Comparison of ENCODE assay signal across 12 cellular contexts in the genomic region with DNA sequence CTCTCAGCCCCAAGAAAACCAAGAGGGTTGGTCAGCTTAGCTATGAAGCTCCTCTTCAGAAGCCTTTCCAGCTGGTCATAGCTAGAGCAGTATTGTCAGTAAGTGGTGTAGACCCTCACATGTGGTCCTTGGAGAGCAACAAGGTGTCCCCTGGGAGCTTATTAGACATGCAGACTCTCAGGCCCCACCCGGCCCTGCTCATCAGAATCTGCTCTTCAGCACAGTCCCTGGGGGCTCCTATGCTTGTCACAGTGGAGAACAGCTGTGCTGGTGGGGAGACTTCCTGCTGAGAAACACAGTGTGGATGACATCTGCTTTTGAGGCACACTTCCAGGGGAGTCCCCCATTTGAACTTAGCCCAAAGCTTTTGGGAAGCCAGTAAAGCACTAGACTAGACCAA. TPM values are rescaled to one million over a fixed set of nuclear protein-coding genes. Genes with fewer than 3 reads are reported as not detected.
DNase-seq lines count a peak whose midpoint lies in the region; ATAC-seq lines count a peak whose summit lies in the region.
"Had no signal": no experiment of that assay in that cellular context is flagged by ENCODE, and none has a peak within 500 bp of the region (broad histone marks: within the 10 kb centered on the region; RNA-seq: fewer than 3 reads in every experiment).

No MANE protein-coding gene starts in this region.

- peak; percentile 91 for DNase-seq in NCI-H1436 (lab: John Stamatoyannopoulos, UW)
- no peak for DNase-seq in HPDE6-E6E7 (ENCODE audit: extremely low spot score)
- no peak for DNase-seq in activated T-cell treated with anti-CD3 and anti-CD28 coated beads, Interleukin-2, amount 50 U/mL, for 48 hours
- no peak for DNase-seq in activated gamma-delta T cell (lab: John Stamatoyannopoulos, UW)
- no peak for DNase-seq in sciatic nerve (ENCODE audit: low spot score)
- DNase-seq: C1 segment of cervical spinal cord, left cardiac atrium, SHP77 had no signal

- H3K4me3 ChIP-seq in BLaER1, result no peak overlapping the region
- H3K4me3 ChIP-seq: suprapubic skin had no signal

- H3K27ac ChIP-seq in BLaER1, result peak overlapping the region; percentile 31
- H3K27ac ChIP-seq: suprapubic skin had no signal

- ATAC-seq in GM19043 (IDR thresholded peaks at IDR 0.05; ENCODE audit: low read depth, unreplicated experiment), result peak; percentile 65
- peak; percentile 47 for ATAC-seq in HG02884 (IDR thresholded peaks at IDR 0.05; ENCODE audit: unreplicated experiment)
- ATAC-seq in sciatic nerve, result no peak
- ATAC-seq: left cardiac atrium had no signal

- H4K20me1 ChIP-seq in BLaER1, result no peaks in the 10 kb centered on the region

- no peaks in the 10 kb centered on the region for H3K36me3 ChIP-seq in BLaER1
- H3K36me3 ChIP-seq: suprapubic skin had no signal

- no peaks in the 10 kb centered on the region for H3K27me3 ChIP-seq in BLaER1
- H3K27me3 ChIP-seq: suprapubic skin had no signal

- intact Hi-C loops in sciatic nerve (cut with DNase I), result loop anchor here (10.0 kb wide), 2 partner anchors 137 to 337 kb away; a partner anchor contains a TSS

- no peak overlapping the region for H3K9ac ChIP-seq in BLaER1

- peaks cover 20% of the 10 kb centered on the region for H3K9me3 ChIP-seq in BLaER1
- H3K9me3 ChIP-seq: suprapubic skin had no signal

- peaks cover 36% of the 10 kb centered on the region for H3K4me1 ChIP-seq in BLaER1

- H3K4me2 ChIP-seq in BLaER1, result peak overlapping the region; percentile 69

RNA-seq across cellular contexts. Expression of a gene that starts 21.9 kb away (rescaled TPM):
- total RNA-seq in sciatic nerve, result 0.49 TPM
